In genomic region chr5:126445502-126446174, GRCh38 we compare ENCODE assay signal across 12 cellular contexts. TPM values are rescaled to one million over a fixed set of nuclear protein-coding genes. Genes with fewer than 3 reads are reported as not detected.
DNase-seq lines count a peak whose midpoint lies in the region; ATAC-seq lines count a peak whose summit lies in the region.
"Had no signal": no experiment of that assay in that cellular context is flagged by ENCODE, and none has a peak within 500 bp of the region (broad histone marks: within the 10 kb centered on the region; RNA-seq: fewer than 3 reads in every experiment).

No MANE protein-coding gene starts in this region.

- H3K4me3 Mint-ChIP-seq in activated naive CD8-positive, alpha-beta T cell treated with anti-CD3 and anti-CD28 coated beads for 36 hours = no peak overlapping the region

- H3K27ac Mint-ChIP-seq in activated naive CD8-positive, alpha-beta T cell treated with anti-CD3 and anti-CD28 coated beads for 36 hours = peak overlapping the region; percentile 14

- H3K36me3 ChIP-seq in ACC112 (ENCODE audit: insufficient read depth, low read length) (peaks cover 3% of the 10 kb centered on the region; the same call in 1 of the 2 replicates), mucosa of rectum (ENCODE audit: control insufficient read depth in 2 of 2, insufficient read depth in 2 of 2, low read length in 2 of 2) (peaks cover 2 to 3% of the 10 kb centered on the region in 2 donors)

- peaks cover 30% of the 10 kb centered on the region for H3K4me1 ChIP-seq in ACC112 (ENCODE audit: control insufficient read depth, insufficient read depth, low read length, unreplicated experiment)
- H3K4me1 ChIP-seq in mucosa of rectum (ENCODE audit: control insufficient read depth in 2 of 2, insufficient read depth in 2 of 2, low read length in 2 of 2) = peaks cover 13 to 24% of the 10 kb centered on the region in 2 donors

- H3K27me3 ChIP-seq in ACC112 (ENCODE audit: insufficient read depth, low read length) (no peaks in the 10 kb centered on the region), mucosa of rectum (ENCODE audit: control insufficient read depth in 2 of 2, insufficient read depth in 2 of 2, low read length in 2 of 2) (no peaks in the 10 kb centered on the region)

- H3K9me3 Mint-ChIP-seq in activated naive CD8-positive, alpha-beta T cell treated with anti-CD3 and anti-CD28 coated beads for 36 hours = peaks cover 5% of the 10 kb centered on the region

- no peak for ATAC-seq in HG02852 (IDR thresholded peaks at IDR 0.05; ENCODE audit: unreplicated experiment)

- H3K9me3 ChIP-seq in mucosa of rectum (ENCODE audit: control insufficient read depth in 2 of 2, low read length in 2 of 2) = no peaks in the 10 kb centered on the region

- peak overlapping the region; percentile 13; the same call in 1 of the 2 replicates for H3K4me3 ChIP-seq in ACC112 (ENCODE audit: low read depth, low read length)
- no peak overlapping the region for H3K4me3 ChIP-seq in mucosa of rectum (ENCODE audit: low read length in 2 of 2)

- H2AFZ ChIP-seq in ACC112 (ENCODE audit: low read length, unreplicated experiment) = no peak overlapping the region

- DNase-seq in HT1080 (ENCODE audit: low read depth) (peak; percentile 41), NCI-H1092 treated with DMSO at 0.1 percent for 48 hours (lab: John Stamatoyannopoulos, UW) (no peak), HuH-7.5 (ENCODE audit: low spot score) (no peak), globus pallidus (ENCODE audit: low spot score) (no peak)
- no peak for DNase-seq in activated naive CD8-positive, alpha-beta T cell treated with anti-CD3 and anti-CD28 coated beads for 36 hours
- DNase-seq: AML-193, Karpas-422, NCI-H524 treated with DMSO at 0.1 percent for 48 hours, occipital lobe had no signal

- H3K79me2 ChIP-seq in ACC112 (ENCODE audit: control insufficient read depth, insufficient read depth, low read length, unreplicated experiment) = peaks cover 10% of the 10 kb centered on the region

- H3K4me1 Mint-ChIP-seq in activated naive CD8-positive, alpha-beta T cell treated with anti-CD3 and anti-CD28 coated beads for 36 hours = peaks cover 76% of the 10 kb centered on the region

- peak overlapping the region; percentile 75 for H3K27ac ChIP-seq in ACC112 (ENCODE audit: low read depth, low read length)
- peak overlapping the region; percentile 65 to 75 for H3K27ac ChIP-seq in mucosa of rectum (ENCODE audit: low read depth in 2 of 2, low read length in 2 of 2)

- H3K27me3 Mint-ChIP-seq in activated naive CD8-positive, alpha-beta T cell treated with anti-CD3 and anti-CD28 coated beads for 36 hours = no peaks in the 10 kb centered on the region

- H3K9ac ChIP-seq in mucosa of rectum (ENCODE audit: low read depth in 1 of 2, low read length in 2 of 2) = no peak overlapping the region

- H3K36me3 Mint-ChIP-seq in activated naive CD8-positive, alpha-beta T cell treated with anti-CD3 and anti-CD28 coated beads for 36 hours = peaks cover 28% of the 10 kb centered on the region

RNA-seq across cellular contexts. Expression of gene GRAMD2B, which starts 22.4 kb away (rescaled TPM):
- 5.2 and 8.1 TPM in 2 replicates for total RNA-seq in HT1080 (2014; rRNA removed; shearing (Covaris generic))
- polyA plus RNA-seq in HT1080 (2015; cell fraction: cytosol; rRNA removed) = 4.8 and 6.3 TPM in 2 replicates
- polyA plus RNA-seq in HT1080 (2015; cell fraction: nucleus; rRNA removed) = 5.7 and 6.6 TPM in 2 replicates
- 1 to 10 TPM; 7.4 to 7.7 TPM for total RNA-seq in activated naive CD8-positive, alpha-beta T cell treated with anti-CD3 and anti-CD28 coated beads for 36 hours
